Comparison of ENCODE assay signal across 26 cellular contexts in the genomic region with DNA sequence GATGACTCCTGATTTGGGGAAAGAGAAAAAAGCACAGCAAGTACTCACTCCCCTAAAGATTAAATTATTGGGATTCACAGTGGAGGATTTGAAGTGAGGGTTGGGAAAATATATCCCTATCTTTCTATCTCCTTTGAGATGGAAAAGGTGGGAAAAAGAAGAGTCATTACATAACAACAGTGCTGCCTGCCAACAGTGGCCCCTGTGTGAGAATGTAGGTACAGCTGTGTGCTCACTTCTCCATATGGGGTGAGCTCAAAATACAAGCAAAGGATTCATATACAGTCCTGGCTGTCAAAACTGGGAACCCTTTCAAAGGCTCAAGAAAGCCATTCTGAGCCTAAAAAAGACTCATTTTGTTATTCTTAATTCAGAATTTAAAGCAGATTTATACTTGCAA.
"Had no signal": no experiment of that assay in that cellular context is flagged by ENCODE, and none has a peak within 500 bp of the region (broad histone marks: within the 10 kb centered on the region; RNA-seq: fewer than 3 reads in every experiment).

No MANE protein-coding gene starts in this region.

- H3K27ac Mint-ChIP-seq: immature natural killer cell; natural killer cell treated with Interleukin-12 subunit alpha and Interleukin-12 subunit beta and Interleukin-15 and Interleukin-18, amount 100 ng/mL, for 72 hours; neural progenitor cell; stimulated activated memory B cell treated with anti-CD40 and anti-IgM and Interleukin-4, amounts not matched to agents 10 μg/mL and 1 μg/mL and 100 μg/mL, for 72 hours; stimulated activated naive CD8-positive, alpha-beta T cell treated with anti-CD3 and anti-CD28 coated beads, Interleukin-15, Interleukin-2, amounts not matched to agents 100 ng/mL and 50 ng/mL, for 24 hours had no signal

- H3K4me1 Mint-ChIP-seq: immature natural killer cell; neural progenitor cell; stimulated activated memory B cell treated with anti-CD40 and anti-IgM and Interleukin-4, amounts not matched to agents 10 μg/mL and 1 μg/mL and 100 μg/mL, for 72 hours had no signal

- ATAC-seq: left cardiac atrium; left ventricle myocardium superior; natural killer cell treated with Interleukin-12 subunit alpha and Interleukin-12 subunit beta and Interleukin-15 and Interleukin-18, amount 100 ng/mL, for 72 hours; right lobe of liver; stimulated activated memory B cell treated with anti-CD40 and anti-IgM and Interleukin-4, amounts not matched to agents 10 μg/mL and 1 μg/mL and 100 μg/mL, for 72 hours; upper lobe of right lung had no signal

- H3K36me3 Mint-ChIP-seq: immature natural killer cell; natural killer cell treated with Interleukin-12 subunit alpha and Interleukin-12 subunit beta and Interleukin-15 and Interleukin-18, amount 100 ng/mL, for 72 hours; neural progenitor cell; stimulated activated memory B cell treated with anti-CD40 and anti-IgM and Interleukin-4, amounts not matched to agents 10 μg/mL and 1 μg/mL and 100 μg/mL, for 72 hours had no signal

- H3K9me3 Mint-ChIP-seq: natural killer cell treated with Interleukin-12 subunit alpha and Interleukin-12 subunit beta and Interleukin-15 and Interleukin-18, amount 100 ng/mL, for 72 hours; neural progenitor cell; stimulated activated memory B cell treated with anti-CD40 and anti-IgM and Interleukin-4, amounts not matched to agents 10 μg/mL and 1 μg/mL and 100 μg/mL, for 72 hours; stimulated activated naive CD8-positive, alpha-beta T cell treated with anti-CD3 and anti-CD28 coated beads, Interleukin-15, Interleukin-2, amounts not matched to agents 100 ng/mL and 50 ng/mL, for 24 hours had no signal

- DNase-seq: colonic mucosa; dermis blood vessel endothelial cell; esophagus squamous epithelium; foreskin fibroblast; immature natural killer cell; kidney; left cardiac atrium; left ventricle myocardium superior; mesenchymal stem cell; midbrain; nucleus accumbens; ovary; retina; right lobe of liver; stimulated activated CD4-positive, alpha-beta T cell treated with anti-CD3 and anti-CD28 coated beads, Interleukin-15, amount 100 ng/mL, for 24 hours; stimulated activated CD4-positive, alpha-beta T cell treated with anti-CD3 and anti-CD28 coated beads, Interleukin-1b, Interleukin-23, amount 100 ng/mL, for 48 hours; stimulated activated CD4-positive, alpha-beta T cell treated with anti-CD3 and anti-CD28 coated beads, Interleukin-4, amount 100 ng/mL, for 24 hours; testis; upper lobe of right lung had no signal

- H3K4me3 Mint-ChIP-seq: immature natural killer cell; natural killer cell treated with Interleukin-12 subunit alpha and Interleukin-12 subunit beta and Interleukin-15 and Interleukin-18, amount 100 ng/mL, for 72 hours; neural progenitor cell; stimulated activated memory B cell treated with anti-CD40 and anti-IgM and Interleukin-4, amounts not matched to agents 10 μg/mL and 1 μg/mL and 100 μg/mL, for 72 hours; stimulated activated naive CD8-positive, alpha-beta T cell treated with anti-CD3 and anti-CD28 coated beads, Interleukin-15, Interleukin-2, amounts not matched to agents 100 ng/mL and 50 ng/mL, for 24 hours had no signal

- H3K9me3 ChIP-seq: colonic mucosa, esophagus squamous epithelium, ovary, prostate gland, right lobe of liver, testis, tibial nerve, upper lobe of right lung, vagina had no signal

- H3K27me3 Mint-ChIP-seq: natural killer cell treated with Interleukin-12 subunit alpha and Interleukin-12 subunit beta and Interleukin-15 and Interleukin-18, amount 100 ng/mL, for 72 hours; stimulated activated memory B cell treated with anti-CD40 and anti-IgM and Interleukin-4, amounts not matched to agents 10 μg/mL and 1 μg/mL and 100 μg/mL, for 72 hours had no signal
